In the genomic region with DNA sequence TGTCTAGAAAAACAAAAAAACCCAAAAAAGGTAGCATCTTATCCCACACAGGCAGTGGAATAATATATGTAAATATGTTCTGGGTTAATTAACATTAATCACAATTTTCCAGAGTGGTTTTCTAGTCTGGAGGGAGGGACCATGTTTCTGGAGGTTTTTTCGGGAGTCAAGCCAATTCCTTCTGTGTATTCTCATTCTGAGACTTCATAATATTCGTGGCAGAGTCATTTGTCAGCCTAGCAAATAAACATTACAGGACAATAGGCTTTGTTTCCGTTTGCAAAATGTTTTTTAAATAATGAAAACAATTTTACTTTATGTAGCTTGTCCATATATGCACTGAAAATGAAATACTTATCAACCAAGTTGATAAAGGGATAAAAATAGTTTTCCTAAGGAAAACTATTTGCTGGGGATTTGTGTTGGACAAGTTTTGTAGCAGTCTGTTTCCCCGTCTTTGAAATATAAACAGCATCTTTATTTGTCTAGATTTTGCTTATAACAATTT, we compare ENCODE assay signal across 14 cellular contexts. TPM values are rescaled to one million over a fixed set of nuclear protein-coding genes. Genes with fewer than 3 reads are reported as not detected.
DNase-seq lines count a peak whose midpoint lies in the region; ATAC-seq and TF ChIP-seq lines count a peak whose summit lies in the region.
"Had no signal": no experiment of that assay in that cellular context is flagged by ENCODE, and none has a peak within 500 bp of the region (broad histone marks: within the 10 kb centered on the region; RNA-seq: fewer than 3 reads in every experiment).

No MANE protein-coding gene starts in this region.

- intact Hi-C loops in heart right ventricle (cut with DNase I) = no loop called here
- intact Hi-C loops in left ventricle myocardium superior (cut with micrococcal nuclease) = no loop called here
- intact Hi-C loops in colonic mucosa (cut with DNase I) = no loop called here
- intact Hi-C loops in upper lobe of right lung (cut with DNase I) = no loop called here

- H3K4me1 ChIP-seq in heart right ventricle (peaks cover 8 to 66% (median 31%) of the 10 kb centered on the region in 9 donors), colonic mucosa (no peaks in the 10 kb centered on the region), muscle layer of duodenum (ENCODE audit: control insufficient read depth in 1 of 2, insufficient read depth in 2 of 2, low read length in 2 of 2) (peaks cover 8 to 28% of the 10 kb centered on the region in 2 donors), upper lobe of right lung (peaks cover 32% of the 10 kb centered on the region)

- H3K9me3 ChIP-seq in heart right ventricle (no peaks in the 10 kb centered on the region), colonic mucosa (no peaks in the 10 kb centered on the region), muscle layer of duodenum (ENCODE audit: control insufficient read depth in 1 of 2, low read length in 2 of 2) (no peaks in the 10 kb centered on the region), upper lobe of right lung (no peaks in the 10 kb centered on the region)

- 20 to 30% methylated on average over 4 of the region's 4 CpGs for WGBS in heart right ventricle, 2 donors

- DNase-seq in heart right ventricle (no peak), left ventricle myocardium superior (no peak), colonic mucosa (peak; percentile 6), upper lobe of right lung (no peak), NCI-H1694 (lab: John Stamatoyannopoulos, UW) (no peak), iPS-NIHi11 (ENCODE audit: low spot score) (no peak)
- DNase-seq: activated T-cell treated with anti-CD3 and anti-CD28 coated beads, Interleukin-2, amount 50 U/mL, for 24 hours; amygdala; CD8-positive, alpha-beta T cell; foreskin keratinocyte; NCI-H2227 treated with DMSO at 0.1 percent for 48 hours; stimulated activated CD8-positive, alpha-beta memory T cell treated with anti-CD3 and anti-CD28 coated beads, Interleukin-4, amount 100 ng/mL, for 48 hours had no signal

- H3K27ac ChIP-seq in heart right ventricle = peak overlapping the region in 7 of 10 donors; percentile 22 to 74 (median 46)
- no peak overlapping the region for H3K27ac ChIP-seq in colonic mucosa
- peak overlapping the region; percentile 10 for H3K27ac ChIP-seq in muscle layer of duodenum (ENCODE audit: low read length)
- H3K27ac ChIP-seq in upper lobe of right lung = peak overlapping the region; percentile 31
- H3K27ac ChIP-seq: foreskin keratinocyte had no signal

- H3K36me3 ChIP-seq in heart right ventricle = no peaks in the 10 kb centered on the region
- no peaks in the 10 kb centered on the region for H3K36me3 ChIP-seq in colonic mucosa
- H3K36me3 ChIP-seq in muscle layer of duodenum (ENCODE audit: control insufficient read depth in 1 of 2, insufficient read depth in 2 of 2, low read length in 2 of 2) = no peaks in the 10 kb centered on the region
- no peaks in the 10 kb centered on the region for H3K36me3 ChIP-seq in upper lobe of right lung

- no peak for ATAC-seq in heart right ventricle
- ATAC-seq in left ventricle myocardium superior = no peak
- no peak for ATAC-seq in upper lobe of right lung
- ATAC-seq in HG03196 (IDR thresholded peaks at IDR 0.05; ENCODE audit: unreplicated experiment) = no peak
- ATAC-seq: CD8-positive, alpha-beta T cell; foreskin keratinocyte had no signal

- TF ChIP-seq CTCF in heart right ventricle (IDR thresholded peaks at IDR 0.05) = no peak
- no peak for TF ChIP-seq CTCF in colonic mucosa (IDR thresholded peaks at IDR 0.05)
- no peak for TF ChIP-seq CTCF in upper lobe of right lung (IDR thresholded peaks at IDR 0.05)

- no peak overlapping the region for H3K9ac ChIP-seq in colonic mucosa (ENCODE audit: low read depth in 2 of 2, low read length in 2 of 2)

- H3K4me3 ChIP-seq in heart right ventricle (no peak overlapping the region), colonic mucosa (no peak overlapping the region), muscle layer of duodenum (ENCODE audit: low read depth in 1 of 2, low read length in 2 of 2) (no peak overlapping the region), upper lobe of right lung (no peak overlapping the region)

- H3K27me3 ChIP-seq in heart right ventricle = no peaks in the 10 kb centered on the region
- H3K27me3 ChIP-seq in colonic mucosa = no peaks in the 10 kb centered on the region
- H3K27me3 ChIP-seq in muscle layer of duodenum (ENCODE audit: low read depth, low read length) = no peaks in the 10 kb centered on the region
- H3K27me3 ChIP-seq in upper lobe of right lung = no peaks in the 10 kb centered on the region
- H3K27me3 ChIP-seq: foreskin keratinocyte had no signal

RNA-seq across cellular contexts. Expression of gene SERINC3, which starts 26.4 kb away (rescaled TPM):
- total RNA-seq in heart right ventricle = 100 to 1,000 TPM in 3 of 10 donors, 10 to 100 TPM in 7; 75.9 to 116 (median 98.7) TPM
- 10 to 100 TPM; 38.9 to 45.9 TPM for polyA plus RNA-seq in heart right ventricle
- 89.9 TPM for total RNA-seq in left ventricle myocardium superior
- total RNA-seq in colonic mucosa = 100 to 1,000 TPM in 1 of 2 donors, 10 to 100 TPM in 1; 82.8 to 121 TPM
- total RNA-seq in upper lobe of right lung = 143 TPM

RNA-seq across cellular contexts. Expression of gene PKIG, which starts 34.2 kb away (rescaled TPM):
- 100 to 1,000 TPM; 155 to 342 (median 231) TPM for total RNA-seq in heart right ventricle
- 100 to 1,000 TPM; 180 to 196 TPM for polyA plus RNA-seq in heart right ventricle
- 195 TPM for total RNA-seq in left ventricle myocardium superior
- total RNA-seq in colonic mucosa = 10 to 100 TPM; 24.4 to 46.1 TPM
- total RNA-seq in upper lobe of right lung = 88.8 TPM
